In the genomic region with DNA sequence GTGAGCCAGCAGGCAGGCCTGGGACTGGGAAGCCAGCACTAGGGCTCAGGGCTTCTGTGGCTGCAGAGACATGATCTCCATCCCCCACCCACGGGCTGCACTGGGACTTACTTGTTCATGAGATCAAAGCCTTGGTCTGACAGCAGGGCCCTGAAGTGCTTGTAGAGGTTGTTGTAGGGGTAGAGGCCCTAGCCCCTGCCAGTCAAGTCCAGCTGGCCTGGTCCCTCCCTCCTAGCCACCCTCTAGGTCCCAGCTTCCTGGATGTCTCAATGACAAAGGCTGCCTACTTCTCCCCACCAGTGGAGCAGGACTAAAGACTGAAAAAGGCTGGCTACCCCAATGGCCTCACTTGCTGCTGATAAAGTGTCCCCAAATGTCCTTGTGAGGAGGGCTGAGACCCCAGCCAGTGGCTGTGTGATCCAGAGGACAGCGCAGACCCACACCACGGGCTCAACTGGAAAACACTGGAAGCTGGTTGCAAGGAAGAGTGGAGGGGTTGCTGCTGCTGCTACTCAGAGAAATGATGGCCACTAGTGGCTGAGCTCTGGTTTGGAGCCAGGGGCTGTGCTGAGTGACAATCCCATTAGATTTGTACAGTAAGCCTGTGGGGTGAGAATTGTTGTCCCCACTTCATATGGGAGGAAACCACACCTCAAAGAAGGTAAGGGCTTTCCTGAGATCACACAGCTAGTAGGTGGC, we compare ENCODE assay signal across 1 cellular context.
TF ChIP-seq lines count a peak whose summit lies in the region.

No MANE protein-coding gene starts in this region.

TF ChIP-seq in HCT116, 20 proteins besides CTCF, POLR2A, EP300 and RAD21:
- TF ChIP-seq REST (IDR thresholded peaks at IDR 0.05; ENCODE audit: low read depth) (no peak), ATF3 (IDR thresholded peaks at IDR 0.05) (no peak), ZFX (IDR thresholded peaks at IDR 0.05) (no peak), EGR1 (IDR thresholded peaks at IDR 0.05; ENCODE audit: low read depth) (no peak), CEBPB (IDR thresholded peaks at IDR 0.05; ENCODE audit: low read depth) (no peak)
- TF ChIP-seq, protein P1, sequence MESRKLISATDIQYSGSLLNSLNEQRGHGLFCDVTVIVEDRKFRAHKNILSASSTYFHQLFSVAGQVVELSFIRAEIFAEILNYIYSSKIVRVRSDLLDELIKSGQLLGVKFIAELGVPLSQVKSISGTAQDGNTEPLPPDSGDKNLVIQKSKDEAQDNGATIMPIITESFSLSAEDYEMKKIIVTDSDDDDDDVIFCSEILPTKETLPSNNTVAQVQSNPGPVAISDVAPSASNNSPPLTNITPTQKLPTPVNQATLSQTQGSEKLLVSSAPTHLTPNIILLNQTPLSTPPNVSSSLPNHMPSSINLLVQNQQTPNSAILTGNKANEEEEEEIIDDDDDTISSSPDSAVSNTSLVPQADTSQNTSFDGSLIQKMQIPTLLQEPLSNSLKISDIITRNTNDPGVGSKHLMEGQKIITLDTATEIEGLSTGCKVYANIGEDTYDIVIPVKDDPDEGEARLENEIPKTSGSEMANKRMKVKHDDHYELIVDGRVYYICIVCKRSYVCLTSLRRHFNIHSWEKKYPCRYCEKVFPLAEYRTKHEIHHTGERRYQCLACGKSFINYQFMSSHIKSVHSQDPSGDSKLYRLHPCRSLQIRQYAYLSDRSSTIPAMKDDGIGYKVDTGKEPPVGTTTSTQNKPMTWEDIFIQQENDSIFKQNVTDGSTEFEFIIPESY (IDR thresholded peaks at IDR 0.05; ENCODE audit: extremely low read depth, insufficient replicate concordance, low read length): no peak
